Comparison of ENCODE assay signal across 23 cellular contexts in genomic region chrX:52265713-52266112, GRCh38.
"Had no signal": no experiment of that assay in that cellular context is flagged by ENCODE, and none has a peak within 500 bp of the region (broad histone marks: within the 10 kb centered on the region; RNA-seq: fewer than 3 reads in every experiment).

No MANE protein-coding gene starts in this region.

- H3K4me3 ChIP-seq: breast epithelium, K562 had no signal

- H3K9me3 ChIP-seq: breast epithelium had no signal

- H3K4me1 Mint-ChIP-seq: activated T-helper 17 cell treated with anti-CD3 and anti-CD28 coated beads, Interleukin-2, amount 50 U/mL, for 72 hours had no signal

- DNase-seq: activated CD4-positive, alpha-beta memory T cell treated with anti-CD3 and anti-CD28 coated beads, Interleukin-2, amount 10 ng/mL, durations not matched to agents 7 days and 5 days; activated CD4-positive, alpha-beta T cell treated with anti-CD3 and anti-CD28 coated beads for 36 hours; activated CD4-positive, alpha-beta T cell treated with anti-CD3 and anti-CD28 coated beads, Interleukin-2, amount 50 U/mL, for 1 hour; activated gamma-delta T cell treated with Interleukin-2 at 50 U/mL for 16 hours; activated naive CD4-positive, alpha-beta T cell treated with anti-CD3 and anti-CD28 coated beads, Interleukin-2, amount 10 ng/mL, durations not matched to agents 7 days and 5 days; activated naive CD8-positive, alpha-beta T cell treated with anti-CD3 and anti-CD28 coated beads for 36 hours; activated T-cell treated with anti-CD3 and anti-CD28 coated beads for 4 hours; activated T-cell treated with anti-CD3 and anti-CD28 coated beads, Interleukin-2, amount 50 U/mL, for 48 hours; anterior cingulate cortex; central memory CD4-positive, alpha-beta T cell; Karpas-422; MM.1S; NCI-H1694; NCI-H2029; NCI-H526; PC-3; SHP77; T-helper 2 cell; T1000; WERI-Rb-1 had no signal

- H3K4me3 Mint-ChIP-seq: activated CD4-positive, alpha-beta memory T cell treated with anti-CD3 and anti-CD28 coated beads, Interleukin-2, amount 10 ng/mL, durations not matched to agents 7 days and 5 days; activated CD4-positive, alpha-beta T cell treated with anti-CD3 and anti-CD28 coated beads for 36 hours; activated naive CD4-positive, alpha-beta T cell treated with anti-CD3 and anti-CD28 coated beads, Interleukin-2, amount 10 ng/mL, durations not matched to agents 7 days and 5 days; activated naive CD8-positive, alpha-beta T cell treated with anti-CD3 and anti-CD28 coated beads for 36 hours; activated T-helper 17 cell treated with anti-CD3 and anti-CD28 coated beads, Interleukin-2, amount 50 U/mL, for 72 hours had no signal

- H3K4me1 ChIP-seq: breast epithelium had no signal

- H3K27ac ChIP-seq: breast epithelium, WERI-Rb-1 had no signal

- H3K27ac Mint-ChIP-seq: activated CD4-positive, alpha-beta memory T cell treated with anti-CD3 and anti-CD28 coated beads, Interleukin-2, amount 10 ng/mL, durations not matched to agents 7 days and 5 days; activated CD4-positive, alpha-beta T cell treated with anti-CD3 and anti-CD28 coated beads for 36 hours; activated naive CD4-positive, alpha-beta T cell treated with anti-CD3 and anti-CD28 coated beads, Interleukin-2, amount 10 ng/mL, durations not matched to agents 7 days and 5 days; activated naive CD8-positive, alpha-beta T cell treated with anti-CD3 and anti-CD28 coated beads for 36 hours; activated T-helper 17 cell treated with anti-CD3 and anti-CD28 coated beads, Interleukin-2, amount 50 U/mL, for 72 hours had no signal

- H3K36me3 ChIP-seq: breast epithelium, WERI-Rb-1 had no signal

- H3K36me3 Mint-ChIP-seq: activated naive CD4-positive, alpha-beta T cell treated with anti-CD3 and anti-CD28 coated beads, Interleukin-2, amount 10 ng/mL, durations not matched to agents 7 days and 5 days; activated naive CD8-positive, alpha-beta T cell treated with anti-CD3 and anti-CD28 coated beads for 36 hours had no signal

- H3K9me3 Mint-ChIP-seq: activated CD4-positive, alpha-beta memory T cell treated with anti-CD3 and anti-CD28 coated beads, Interleukin-2, amount 10 ng/mL, durations not matched to agents 7 days and 5 days; activated naive CD4-positive, alpha-beta T cell treated with anti-CD3 and anti-CD28 coated beads, Interleukin-2, amount 10 ng/mL, durations not matched to agents 7 days and 5 days; activated naive CD8-positive, alpha-beta T cell treated with anti-CD3 and anti-CD28 coated beads for 36 hours; activated T-helper 17 cell treated with anti-CD3 and anti-CD28 coated beads, Interleukin-2, amount 50 U/mL, for 72 hours had no signal

- H3K27me3 Mint-ChIP-seq: activated naive CD4-positive, alpha-beta T cell treated with anti-CD3 and anti-CD28 coated beads, Interleukin-2, amount 10 ng/mL, durations not matched to agents 7 days and 5 days; activated naive CD8-positive, alpha-beta T cell treated with anti-CD3 and anti-CD28 coated beads for 36 hours; activated T-helper 17 cell treated with anti-CD3 and anti-CD28 coated beads, Interleukin-2, amount 50 U/mL, for 72 hours had no signal
